In the genomic region with DNA sequence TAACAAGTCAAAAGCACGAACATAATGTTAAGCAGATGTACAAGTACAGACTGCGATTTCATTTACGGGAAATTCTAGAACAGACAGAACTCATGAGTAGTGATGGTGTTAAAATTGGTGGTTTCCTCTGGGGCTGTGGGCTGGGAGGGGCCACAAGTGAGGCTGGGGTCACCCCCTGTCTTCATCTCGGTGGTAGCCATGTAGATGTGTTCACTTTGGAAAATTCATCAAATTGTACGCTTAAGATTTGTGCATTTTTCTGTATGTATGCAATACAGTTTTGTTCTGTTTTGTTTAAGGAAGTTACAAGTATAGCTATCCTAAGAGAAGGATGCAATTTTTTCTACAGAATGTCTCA, we compare ENCODE assay signal across 1 cellular context.
TF ChIP-seq lines count a peak whose summit lies in the region.

No MANE protein-coding gene starts in this region.

TF ChIP-seq in A549, 52 proteins besides CTCF, POLR2A, EP300 and RAD21 (continued from another document):
- TF ChIP-seq MAZ (IDR thresholded peaks at IDR 0.05; ENCODE audit: borderline replicate concordance, low read depth, low read length) (no peak), TFCP2L1 (CRISPR knock-in tag; IDR thresholded peaks at IDR 0.05) (no peak), FOSL2 (IDR thresholded peaks at IDR 0.05) (no peak), FOSL2 (CRISPR knock-in tag; IDR thresholded peaks at IDR 0.05) (no peak), BHLHE40 (IDR thresholded peaks at IDR 0.05; ENCODE audit: low read depth, low read length) (no peak), RNF2 (IDR thresholded peaks at IDR 0.05; ENCODE audit: borderline replicate concordance, low read depth) (no peak)
